ENCODE assay signal across 18 cellular contexts in genomic region chr22:24726848-24727217, GRCh38. TPM values are rescaled to one million over a fixed set of nuclear protein-coding genes. Genes with fewer than 3 reads are reported as not detected.
DNase-seq lines count a peak whose midpoint lies in the region; ATAC-seq, FAIRE-seq and TF ChIP-seq lines count a peak whose summit lies in the region.
"Had no signal": no experiment of that assay in that cellular context is flagged by ENCODE, and none has a peak within 500 bp of the region (broad histone marks: within the 10 kb centered on the region; RNA-seq: fewer than 3 reads in every experiment).

No MANE protein-coding gene starts in this region.

- H3K27me3 Mint-ChIP-seq in nephron (ENCODE audit: low read depth) = no peaks in the 10 kb centered on the region

- no peaks in the 10 kb centered on the region for H3K36me3 ChIP-seq in DND-41 (ENCODE audit: insufficient read depth, low read length)
- H3K36me3 ChIP-seq in KOPT-K1 (ENCODE audit: insufficient read depth, low read length) = no peaks in the 10 kb centered on the region
- H3K36me3 ChIP-seq: MG63, SJCRH30 had no signal

- FAIRE-seq in GM12891 (lab: Jason Lieb, UNC) = no peak

- H3K27ac Mint-ChIP-seq in nephron = peak overlapping the region; percentile 94 to 97 (median 95)
- H3K27ac Mint-ChIP-seq: CD4-positive, alpha-beta memory T cell; GM23338; H9 had no signal

- no peak overlapping the region for H3K4me3 Mint-ChIP-seq in nephron
- H3K4me3 Mint-ChIP-seq: CD4-positive, alpha-beta memory T cell; GM23338; H9 had no signal

- H3K4me1 Mint-ChIP-seq in nephron = peaks cover 57% of the 10 kb centered on the region
- H3K4me1 Mint-ChIP-seq: CD4-positive, alpha-beta memory T cell had no signal

- no peak overlapping the region for H3K4me2 ChIP-seq in DND-41 (ENCODE audit: insufficient read depth, low read length)
- H3K4me2 ChIP-seq: GM23338 had no signal

- no peaks in the 10 kb centered on the region for H3K36me3 Mint-ChIP-seq in nephron (ENCODE audit: low read depth)
- H3K36me3 Mint-ChIP-seq: CD4-positive, alpha-beta memory T cell had no signal

- H3K27ac ChIP-seq in DND-41 (ENCODE audit: low read length) (peak overlapping the region; percentile 96), KOPT-K1 (ENCODE audit: low read depth, low read length, poor library complexity, severe bottlenecking) (peak overlapping the region; percentile 97)
- H3K27ac ChIP-seq: SJCRH30 had no signal

- DNase-seq in DND-41 = no peak
- peak; percentile 5 for DNase-seq in astrocyte of the hippocampus (ENCODE audit: low read depth, low spot score)
- DNase-seq in head of caudate nucleus = no peak
- DNase-seq in activated CD4-positive, alpha-beta T cell treated with anti-CD3 and anti-CD28 coated beads for 48 hours = no peak
- DNase-seq in GM12891 (ENCODE audit: insufficient read length, low spot score) = no peak
- DNase-seq: C1 segment of cervical spinal cord; CD4-positive, alpha-beta memory T cell; DMS 273 treated with DMSO at 0.1 percent for 48 hours; H9; NCI-H1048; NCI-H1694; NCI-H2171; T-helper 2 cell had no signal

- H3K9me3 ChIP-seq in DND-41 (ENCODE audit: insufficient read depth, low read length, severe bottlenecking) = no peaks in the 10 kb centered on the region
- peaks cover 7% of the 10 kb centered on the region for H3K9me3 ChIP-seq in KOPT-K1 (ENCODE audit: insufficient read depth, low read length, poor library complexity, severe bottlenecking)
- H3K9me3 ChIP-seq: MG63, SJCRH30 had no signal

- no peaks in the 10 kb centered on the region for H3K79me2 ChIP-seq in DND-41 (ENCODE audit: insufficient read depth, low read length)

- no peak overlapping the region for H3K4me3 ChIP-seq in DND-41 (ENCODE audit: low read depth in 1 of 2, low read length in 2 of 2)
- H3K4me3 ChIP-seq: GM23338, MG63, SJCRH30 had no signal

- TF ChIP-seq CTCF in DND-41 (IDR thresholded peaks at IDR 0.05; ENCODE audit: borderline replicate concordance, extremely low read depth, low read length, poor library complexity, severe bottlenecking) (no peak), nephron (IDR thresholded peaks at IDR 0.05; ENCODE audit: unreplicated experiment in 3 of 3) (no peak)

- H3K4me1 ChIP-seq in DND-41 (ENCODE audit: insufficient read depth, low read length) = peaks cover 53% of the 10 kb centered on the region

- ATAC-seq in DND-41 (ENCODE audit: insufficient read depth, low read depth) = no peak
- ATAC-seq: GM23338 had no signal

- intact Hi-C loops in head of caudate nucleus (cut with DNase I) = no loop called here

- no peak overlapping the region for H3K9ac ChIP-seq in DND-41 (ENCODE audit: low read depth, low read length)

- H4K20me1 ChIP-seq in DND-41 (ENCODE audit: insufficient read depth, low read length) = no peaks in the 10 kb centered on the region

- H3K27me3 ChIP-seq in DND-41 (ENCODE audit: insufficient read depth, low read length, poor library complexity) = no peaks in the 10 kb centered on the region
- H3K27me3 ChIP-seq: SJCRH30 had no signal

- TF ChIP-seq POLR2A in GM12891 (IDR thresholded peaks at IDR 0.05; ENCODE audit: low read depth, low read length) = no peak

- H2AFZ ChIP-seq in DND-41 (ENCODE audit: low read depth, low read length) = no peak overlapping the region

- H3K9me3 Mint-ChIP-seq in nephron = no peaks in the 10 kb centered on the region
- H3K9me3 Mint-ChIP-seq: CD4-positive, alpha-beta memory T cell; GM23338; H9 had no signal

TF ChIP-seq in GM12891, 5 proteins besides CTCF, POLR2A, EP300 and RAD21:
- TF ChIP-seq POU2F2 (IDR thresholded peaks at IDR 0.05; ENCODE audit: low read depth, low read length) = no peak
- TF ChIP-seq POLR2AphosphoS5 (IDR thresholded peaks at IDR 0.05; ENCODE audit: low read depth, low read length) = no peak
- TF ChIP-seq SPI1 (IDR thresholded peaks at IDR 0.05; ENCODE audit: low read depth, low read length) = no peak
- no peak for TF ChIP-seq TAF1 (IDR thresholded peaks at IDR 0.05; ENCODE audit: low read depth, low read length)
- TF ChIP-seq PAX5 (IDR thresholded peaks at IDR 0.05; ENCODE audit: insufficient read depth, low read length, severe bottlenecking) = no peak

RNA-seq across cellular contexts. Expression of gene PIWIL3, which starts 47.7 kb away (rescaled TPM):
- not detected for polyA plus RNA-seq in GM12891 (2012; ENCODE audit: low read depth, missing spikeins)
- polyA plus RNA-seq: CD4-positive, alpha-beta memory T cell had no signal
